1 cellular context compared by ENCODE assay signal in genomic region chr16:74695450-74696422, GRCh38.
TF ChIP-seq lines count a peak whose summit lies in the region.

No MANE protein-coding gene starts in this region.

TF ChIP-seq in H1, 55 proteins besides CTCF, POLR2A, EP300 and RAD21:
- peak; percentile 89 for TF ChIP-seq CHD2 (IDR thresholded peaks at IDR 0.05; ENCODE audit: low read length)
- TF ChIP-seq CEBPB (IDR thresholded peaks at IDR 0.05; ENCODE audit: low read depth, low read length), result peak; percentile 73
- TF ChIP-seq EZH2 (IDR thresholded peaks at IDR 0.05; ENCODE audit: low read depth, low read length, severe bottlenecking), result no peak
- peak; percentile 94 for TF ChIP-seq SP1 (IDR thresholded peaks at IDR 0.05; ENCODE audit: low read depth, low read length)
- TF ChIP-seq RFX5 (IDR thresholded peaks at IDR 0.05; ENCODE audit: borderline replicate concordance, low read depth, low read length), result no peak
- TF ChIP-seq SIRT6 (IDR thresholded peaks at IDR 0.05; ENCODE audit: low read length), result no peak
- peak; percentile 47; the same call in 1 of the 2 replicates for TF ChIP-seq MAX (IDR thresholded peaks at IDR 0.05)
- no peak for TF ChIP-seq CTBP2 (IDR thresholded peaks at IDR 0.05; ENCODE audit: borderline replicate concordance, insufficient read depth, insufficient read length, low read length)
- TF ChIP-seq POLR2AphosphoS5 (IDR thresholded peaks at IDR 0.05; ENCODE audit: low read depth, low read length), result peak; percentile 55; the same call in 1 of the 2 replicates
- peak; percentile 99 for TF ChIP-seq USF2 (IDR thresholded peaks at IDR 0.05; ENCODE audit: low read length)
- no peak for TF ChIP-seq TAF7 (optimal IDR thresholded peaks at IDR 0.05; ENCODE audit: borderline replicate concordance, low read depth, low read length)
- TF ChIP-seq TAF1 (IDR thresholded peaks at IDR 0.05; ENCODE audit: low read depth, low read length), result peak; percentile 84
- 0 out of 2 replicates have a peak, but pooled peaks have one; percentile 36 for TF ChIP-seq E2F6 (IDR thresholded peaks at IDR 0.05)
- peak; percentile 76 for TF ChIP-seq TBP (IDR thresholded peaks at IDR 0.05; ENCODE audit: low read depth, low read length)
- TF ChIP-seq CREB1 (IDR thresholded peaks at IDR 0.05), result peak; percentile 44; the same call in 1 of the 2 replicates
- TF ChIP-seq ATF3 (IDR thresholded peaks at IDR 0.05; ENCODE audit: insufficient read depth, low read depth, low read length), result peak; percentile 97
- peak; percentile 93 for TF ChIP-seq SIX5 (IDR thresholded peaks at IDR 0.05; ENCODE audit: low read depth, low read length)
